ENCODE assay signal across 8 cellular contexts in genomic region chr15:60592386-60593339, GRCh38.
DNase-seq lines count a peak whose midpoint lies in the region; ATAC-seq and TF ChIP-seq lines count a peak whose summit lies in the region.

No MANE protein-coding gene starts in this region.

- no peaks in the 10 kb centered on the region; the same call in 1 of the 2 replicates for H3K9me3 ChIP-seq in AG04450 (ENCODE audit: control insufficient read depth, insufficient read depth, low read length)
- H3K9me3 ChIP-seq in effector memory CD4-positive, alpha-beta T cell (ENCODE audit: control insufficient read depth, low read length), result no peaks in the 10 kb centered on the region

- CTCF ChIA-PET in AG04450 (lab: Charles Lee), result interaction anchor here (0.9 to 1.5 kb wide), 3 partner anchors 9 to 325 kb away, joined by 3 to 7 read pairs (median 3); no protein-coding TSS in a partner anchor

- peaks cover 25% of the 10 kb centered on the region for H3K27me3 ChIP-seq in AG04450 (ENCODE audit: control insufficient read depth, insufficient read depth, low read length)
- H3K27me3 ChIP-seq in effector memory CD4-positive, alpha-beta T cell (replicated peaks; ENCODE audit: control insufficient read depth, insufficient read depth, low read length, poor library complexity, severe bottlenecking), result no peaks in the 10 kb centered on the region

- in situ Hi-C loops in GM18951 (cut with MboI; ENCODE audit: low sequenced_read_pairs, unreplicated experiment), result no loop called here

- H3K27ac ChIP-seq in AG04450 (ENCODE audit: low read depth, low read length), result no peak overlapping the region
- H3K27ac ChIP-seq in effector memory CD4-positive, alpha-beta T cell (ENCODE audit: insufficient read depth, low read length, poor library complexity, severe bottlenecking), result peak overlapping the region; percentile 94

- ATAC-seq in HG03280 (IDR thresholded peaks at IDR 0.05; ENCODE audit: unreplicated experiment), result peak; percentile 80

- POLR2A ChIA-PET in AG04450 (lab: Yijun Ruan, JAX), result no interaction called here

- DNase-seq in AG04450 (ENCODE audit: low read depth, low spot score) (no peak), NCI-H526 (lab: John Stamatoyannopoulos, UW) (peak; percentile 63 to 93), mesenteric fat pad (ENCODE audit: low spot score) (peak; percentile 92)
- peak; percentile 59 to 73 for DNase-seq in activated CD8-positive, alpha-beta memory T cell treated with anti-CD3 and anti-CD28 coated beads for 1 hour (ENCODE audit: extremely low read depth in 1 of 2, low read depth in 1 of 2)
- peak; percentile 80 to 83 (median 83) for DNase-seq in effector memory CD4-positive, alpha-beta T cell
- DNase-seq in stimulated activated CD8-positive, alpha-beta memory T cell treated with anti-CD3 and anti-CD28 coated beads, Interleukin-15, amount 100 ng/mL, for 24 hours (ENCODE audit: low read depth), result peak; percentile 60

- TF ChIP-seq POLR2A in GM18951 (IDR thresholded peaks at IDR 0.05; ENCODE audit: extremely low read depth, insufficient read depth, insufficient read length), result peak; percentile 35

- H3K4me1 ChIP-seq in effector memory CD4-positive, alpha-beta T cell (ENCODE audit: control insufficient read depth, insufficient read depth, low read length, poor library complexity, severe bottlenecking), result peaks cover 15% of the 10 kb centered on the region

- no peaks in the 10 kb centered on the region for H3K36me3 ChIP-seq in effector memory CD4-positive, alpha-beta T cell (ENCODE audit: control insufficient read depth, insufficient read depth, low read length)

- no peak for TF ChIP-seq CTCF in AG04450 (IDR thresholded peaks at IDR 0.05; ENCODE audit: low read depth, low read length)

- peak overlapping the region; percentile 61 for H3K4me3 ChIP-seq in AG04450 (ENCODE audit: low read depth, low read length)
- H3K4me3 ChIP-seq in effector memory CD4-positive, alpha-beta T cell (ENCODE audit: insufficient read depth, low read depth, low read length, poor library complexity, severe bottlenecking), result peak overlapping the region; percentile 93
